In the genomic region with DNA sequence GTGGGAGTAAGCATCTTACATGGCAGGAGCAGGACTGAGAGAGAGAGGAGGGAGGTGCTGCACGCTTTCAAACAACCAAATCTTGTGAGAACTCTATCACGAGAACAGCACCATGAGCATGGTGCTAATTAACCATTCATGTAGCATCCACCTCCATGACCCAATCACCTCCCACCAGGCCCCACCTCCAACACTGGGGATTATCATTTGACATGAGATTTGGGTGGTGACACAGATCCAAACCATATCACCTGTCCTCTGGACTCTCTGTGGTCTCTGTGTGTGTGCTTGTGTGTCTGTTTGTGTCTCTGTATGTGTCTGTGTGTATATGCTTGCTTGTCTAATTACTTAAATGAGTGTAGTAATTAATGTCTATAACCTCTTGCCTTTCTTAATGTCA, we compare ENCODE assay signal across 10 cellular contexts. TPM values are rescaled to one million over a fixed set of nuclear protein-coding genes. Genes with fewer than 3 reads are reported as not detected.
A peak's percentile ranks its signal among the peaks of the same experiment; 100 is the strongest.
DNase-seq lines count a peak whose midpoint lies in the region; ATAC-seq and TF ChIP-seq lines count a peak whose summit lies in the region.
"Had no signal": no experiment of that assay in that cellular context is flagged by ENCODE, and none has a peak within 500 bp of the region (broad histone marks: within the 10 kb centered on the region; RNA-seq: fewer than 3 reads in every experiment).

No MANE protein-coding gene starts in this region.

- peak; percentile 42 for ATAC-seq in HG02852 (IDR thresholded peaks at IDR 0.05; ENCODE audit: unreplicated experiment)
- ATAC-seq in stimulated activated naive CD8-positive, alpha-beta T cell treated with anti-CD3 and anti-CD28 coated beads, Interleukin-15, Interleukin-2, amounts not matched to agents 100 U/mL and 50 U/mL, for 24 hours: peak; percentile 28

- no peaks in the 10 kb centered on the region for H3K79me2 ChIP-seq in OCI-LY7 (ENCODE audit: insufficient read depth, low read depth, low read length)

- H3K9me2 ChIP-seq in OCI-LY7 (ENCODE audit: insufficient read depth, low read length): no peaks in the 10 kb centered on the region

- POLR2A ChIA-PET in OCI-LY7 (lab: Charles Lee): interaction anchor here (0.6 kb wide), 1 partner anchor 261 kb away, joined by 7 read pairs; no protein-coding TSS in a partner anchor

- H3K27ac ChIP-seq in OCI-LY7 (ENCODE audit: low read depth, low read length, poor library complexity, severe bottlenecking): no peak overlapping the region

- no peak for TF ChIP-seq CTCF in OCI-LY7 (conservative IDR thresholded peaks at IDR 0.05; ENCODE audit: low read length)

- no TSS peak for BruUV-seq in OCI-LY7 (replicated peaks; lab: Mats Ljungman, UMichigan)

- H3K36me3 ChIP-seq in OCI-LY7 (ENCODE audit: insufficient read depth, low read length): no peaks in the 10 kb centered on the region

- intact Hi-C loops in OCI-LY7 (cut with micrococcal nuclease; ENCODE audit: unreplicated experiment): no loop called here

- peaks cover 14% of the 10 kb centered on the region for H3K4me1 ChIP-seq in OCI-LY7 (ENCODE audit: insufficient read depth, low read length, poor library complexity, severe bottlenecking)

- DNase-seq in stimulated activated CD4-positive, alpha-beta T cell treated with anti-CD3 and anti-CD28 coated beads, Interleukin-15, amount 100 ng/mL, for 24 hours: peak; percentile 51
- no peak for DNase-seq in stimulated activated CD4-positive, alpha-beta T cell treated with anti-CD3 and anti-CD28 coated beads, Interleukin-4, amount 100 ng/mL, for 1 hour
- no peak for DNase-seq in OCI-LY7 (ENCODE audit: low spot score)
- peak; percentile 41 for DNase-seq in stimulated activated naive CD8-positive, alpha-beta T cell treated with anti-CD3 and anti-CD28 coated beads, Interleukin-15, Interleukin-2, amounts not matched to agents 100 U/mL and 50 U/mL, for 24 hours
- DNase-seq in hepatic stellate cell (ENCODE audit: low spot score): no peak
- no peak for DNase-seq in germinal center (ENCODE audit: low spot score)
- DNase-seq in NCI-H526 (lab: John Stamatoyannopoulos, UW): no peak
- DNase-seq: hippocampal formation, NCI-H146 had no signal

- H3K4me2 ChIP-seq in OCI-LY7 (ENCODE audit: low read length): peak overlapping the region; percentile 48; the same call in 1 of the 2 replicates

- H4K20me1 ChIP-seq in OCI-LY7 (ENCODE audit: insufficient read depth, low read length): no peaks in the 10 kb centered on the region

- peak overlapping the region; percentile 86 for H2AFZ ChIP-seq in OCI-LY7 (ENCODE audit: low read length)

- H3K4me3 ChIP-seq in OCI-LY7 (ENCODE audit: low read depth, low read length, poor library complexity, severe bottlenecking): no peak overlapping the region

- CTCF ChIA-PET in OCI-LY7 (lab: Charles Lee; ENCODE audit: unreplicated experiment): no interaction called here

- no peaks in the 10 kb centered on the region for H3K9me3 ChIP-seq in OCI-LY7 (ENCODE audit: low read length)

RNA-seq across cellular contexts. Expression of a gene that starts 31.1 kb away (rescaled TPM):
- 97.5 and 106 TPM in 2 replicates for total RNA-seq in OCI-LY7 (2014; rRNA removed; shearing (Covaris generic))
- total RNA-seq in OCI-LY7 (2022): 234 and 279 TPM in 2 replicates

RNA-seq across cellular contexts. Expression of a gene that starts 31.4 kb away (rescaled TPM):
- 22.2 and 26.5 TPM in 2 replicates for total RNA-seq in OCI-LY7 (2014; rRNA removed; shearing (Covaris generic))
- 35.2 and 35.3 TPM in 2 replicates for total RNA-seq in OCI-LY7 (2022)

Comparison
In these comparisons a context has a peak if more than half of its experiments do, and no peak if none do; other contexts are left out.
1. DNase-seq: peak in stimulated activated CD4-positive, alpha-beta T cell treated with anti-CD3 and anti-CD28 coated beads, Interleukin-15, amount 100 ng/mL, for 24 hours (single experiment) and stimulated activated naive CD8-positive, alpha-beta T cell treated with anti-CD3 and anti-CD28 coated beads, Interleukin-15, Interleukin-2, amounts not matched to agents 100 U/mL and 50 U/mL, for 24 hours (single experiment); none in stimulated activated CD4-positive, alpha-beta T cell treated with anti-CD3 and anti-CD28 coated beads, Interleukin-4, amount 100 ng/mL, for 1 hour (single experiment), OCI-LY7 (single experiment), hepatic stellate cell (single experiment), germinal center (single experiment) and NCI-H526 (0 of 2).